Comparison of ENCODE assay signal across 13 cellular contexts in the genomic region with DNA sequence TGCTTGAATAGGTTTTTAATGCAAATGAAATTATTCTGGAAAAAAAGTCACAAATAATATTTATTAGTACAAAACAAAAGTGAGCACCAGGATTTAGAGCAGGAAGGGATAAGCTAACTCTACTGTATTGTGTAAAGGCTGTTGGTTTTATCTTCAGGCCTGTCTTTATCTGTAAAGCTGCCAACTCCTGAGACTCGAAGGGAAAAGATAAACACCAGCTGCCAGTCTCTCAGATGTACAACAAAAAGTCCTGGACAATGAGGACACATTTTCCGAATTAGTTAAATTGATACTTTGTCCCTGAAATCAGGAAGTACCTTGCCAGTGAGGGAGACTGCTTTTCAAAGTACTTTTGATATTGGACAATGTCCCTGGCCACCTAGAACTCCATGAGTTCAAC. TPM values are rescaled to one million over a fixed set of nuclear protein-coding genes. Genes with fewer than 3 reads are reported as not detected.
DNase-seq lines count a peak whose midpoint lies in the region; ATAC-seq and TF ChIP-seq lines count a peak whose summit lies in the region.
"Had no signal": no experiment of that assay in that cellular context is flagged by ENCODE, and none has a peak within 500 bp of the region (broad histone marks: within the 10 kb centered on the region; RNA-seq: fewer than 3 reads in every experiment).

No MANE protein-coding gene starts in this region.

- H3K27ac ChIP-seq in colonic mucosa (peak overlapping the region; percentile 56), tibial artery (no peak overlapping the region)
- H3K27ac ChIP-seq: gastroesophageal sphincter had no signal

- TF ChIP-seq CTCF in LNCaP clone FGC (IDR thresholded peaks at IDR 0.05; ENCODE audit: control insufficient read depth, extremely low read depth, insufficient read depth) (no peak), colonic mucosa (IDR thresholded peaks at IDR 0.05) (no peak), mucosa of descending colon (IDR thresholded peaks at IDR 0.05) (no peak), tibial artery (IDR thresholded peaks at IDR 0.05) (no peak)

- intact Hi-C loops in colonic mucosa (cut with DNase I) = no loop called here
- intact Hi-C loops in mucosa of descending colon (cut with DNase I, micrococcal nuclease) = no loop called here
- intact Hi-C loops in tibial artery (cut with DNase I; ENCODE audit: low total_unique reads) = loop anchor here (10.0 kb wide), 1 partner anchor 175 kb away; a partner anchor contains a TSS

- no peaks in the 10 kb centered on the region for H3K27me3 ChIP-seq in colonic mucosa
- no peaks in the 10 kb centered on the region for H3K27me3 ChIP-seq in tibial artery
- H3K27me3 ChIP-seq: gastroesophageal sphincter had no signal

- no peak overlapping the region for H3K4me3 ChIP-seq in LNCaP clone FGC (ENCODE audit: low read depth, low read length)
- H3K4me3 ChIP-seq in colonic mucosa = no peak overlapping the region
- no peak overlapping the region for H3K4me3 ChIP-seq in mucosa of descending colon
- no peak overlapping the region for H3K4me3 ChIP-seq in tibial artery
- H3K4me3 ChIP-seq: gastroesophageal sphincter had no signal

- ATAC-seq in mucosa of descending colon = peak; percentile 73
- ATAC-seq: gastroesophageal sphincter had no signal

- H3K4me1 ChIP-seq in colonic mucosa (peaks cover 7% of the 10 kb centered on the region), mucosa of descending colon (ENCODE audit: low read depth) (peaks cover 13% of the 10 kb centered on the region), tibial artery (no peaks in the 10 kb centered on the region)
- H3K4me1 ChIP-seq: gastroesophageal sphincter had no signal

- H3K9me3 ChIP-seq in colonic mucosa = no peaks in the 10 kb centered on the region
- no peaks in the 10 kb centered on the region for H3K9me3 ChIP-seq in mucosa of descending colon
- H3K9me3 ChIP-seq in tibial artery = no peaks in the 10 kb centered on the region
- H3K9me3 ChIP-seq: gastroesophageal sphincter had no signal

- DNase-seq in LNCaP clone FGC (ENCODE audit: low read depth) (peak; percentile 23), NCI-H2171 (lab: John Stamatoyannopoulos, UW) (peak; percentile 36), colonic mucosa (no peak), mucosa of descending colon (peak in 1 of 3 donors; percentile 31), tibial artery (no peak), HPDE6-E6E7 (ENCODE audit: extremely low spot score) (no peak)
- DNase-seq in activated CD4-positive, alpha-beta T cell treated with anti-CD3 and anti-CD28 coated beads, Interleukin-2, amount 50 U/mL, for 1 hour = no peak
- DNase-seq: activated T-cell treated with anti-CD3 and anti-CD28 coated beads, Interleukin-2, amount 50 U/mL, for 24 hours; CD4-positive, alpha-beta T cell; GF-D8; islet precursor cell; NCI-H1417 treated with DMSO at 0.1 percent for 48 hours had no signal

- H3K36me3 ChIP-seq in colonic mucosa (no peaks in the 10 kb centered on the region), mucosa of descending colon (ENCODE audit: low read depth) (no peaks in the 10 kb centered on the region), tibial artery (peaks cover 17 to 29% (median 26%) of the 10 kb centered on the region in 3 donors)

- no peak overlapping the region for H3K9ac ChIP-seq in colonic mucosa (ENCODE audit: low read depth in 2 of 2, low read length in 2 of 2)

RNA-seq across cellular contexts. Expression of a gene that starts 8.8 kb away (rescaled TPM):
- total RNA-seq in colonic mucosa = 10 to 100 TPM; 22.6 to 67.2 TPM
- 100 to 1,000 TPM in 1 of 3 donors, 10 to 100 TPM in 2; 45.6 to 118 (median 50.4) TPM for total RNA-seq in mucosa of descending colon

Comparison
In these comparisons a context has a peak if more than half of its experiments do, and no peak if none do; other contexts are left out.
1. DNase-seq: peak in LNCaP clone FGC (single experiment) and NCI-H2171 (single experiment); none in colonic mucosa (single experiment), tibial artery (0 of 2), HPDE6-E6E7 (single experiment) and activated CD4-positive, alpha-beta T cell treated with anti-CD3 and anti-CD28 coated beads, Interleukin-2, amount 50 U/mL, for 1 hour (single experiment).